ENCODE assay signal across 20 cellular contexts in the genomic region with DNA sequence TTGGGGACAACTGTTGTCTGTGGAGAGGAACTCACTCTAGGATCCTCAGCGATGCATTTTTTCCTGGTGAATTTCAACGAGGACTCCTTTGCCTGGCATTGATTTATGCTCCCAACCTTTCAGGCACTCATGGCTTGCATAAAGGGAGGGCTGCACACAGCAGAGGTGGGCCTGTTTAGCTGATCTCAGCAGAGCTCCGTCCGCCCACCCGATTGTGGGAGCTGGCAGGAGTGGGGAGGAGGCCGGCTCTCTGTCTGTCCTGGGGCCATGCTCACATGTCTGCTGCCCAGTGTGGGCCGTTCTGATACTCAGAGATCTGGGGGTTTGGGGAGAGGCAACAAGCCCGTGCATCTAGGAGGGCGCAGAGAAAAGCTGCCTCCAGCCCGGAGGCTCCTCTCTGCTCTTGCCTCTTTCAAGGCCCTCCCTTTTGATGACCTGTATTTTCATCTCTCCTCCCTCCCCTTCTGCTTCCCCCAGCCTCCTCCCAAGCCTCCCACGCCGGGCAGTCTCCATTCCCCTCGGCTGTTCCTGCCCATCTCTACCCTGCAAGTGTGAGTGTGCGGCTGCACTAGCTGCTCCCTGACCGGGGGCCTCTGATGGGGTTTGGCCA. TPM values are rescaled to one million over a fixed set of nuclear protein-coding genes. Genes with fewer than 3 reads are reported as not detected.
DNase-seq lines count a peak whose midpoint lies in the region; ATAC-seq, FAIRE-seq and TF ChIP-seq lines count a peak whose summit lies in the region.
"Had no signal": no experiment of that assay in that cellular context is flagged by ENCODE, and none has a peak within 500 bp of the region (broad histone marks: within the 10 kb centered on the region; RNA-seq: fewer than 3 reads in every experiment).

No MANE protein-coding gene starts in this region.

- FAIRE-seq in small intestine (lab: Jason Lieb, UNC), result no peak

- no peak for TF ChIP-seq CTCF in BE2C (IDR thresholded peaks at IDR 0.05; ENCODE audit: low read depth, low read length)
- no peak for TF ChIP-seq CTCF in glutamatergic neuron (IDR thresholded peaks at IDR 0.05; ENCODE audit: partially characterized antibody, unreplicated experiment)
- TF ChIP-seq CTCF in omental fat pad (IDR thresholded peaks at IDR 0.05), result no peak

- H3K4me1 Mint-ChIP-seq in glutamatergic neuron (ENCODE audit: low read depth, unreplicated experiment), result peaks cover 55% of the 10 kb centered on the region

- H3K4me1 ChIP-seq in BE2C, result peaks cover 57% of the 10 kb centered on the region
- H3K4me1 ChIP-seq in small intestine (ENCODE audit: control insufficient read depth in 2 of 2, insufficient read depth in 1 of 2, low read depth in 1 of 2, low read length in 1 of 2), result peaks cover 0 to 2% of the 10 kb centered on the region in 2 donors

- H3K27ac ChIP-seq in small intestine (ENCODE audit: low read depth in 1 of 2, low read length in 1 of 2), result no peak overlapping the region
- H3K27ac ChIP-seq: BLaER1, SK-N-MC had no signal

- H3K9me3 Mint-ChIP-seq in glutamatergic neuron (ENCODE audit: unreplicated experiment), result peaks cover 20% of the 10 kb centered on the region
- H3K9me3 Mint-ChIP-seq: CD8-positive, alpha-beta memory T cell had no signal

- ATAC-seq in SK-N-SH treated with all-trans-retinoic acid at 6 μM for 48 hours (peak; percentile 18), omental fat pad (ENCODE audit: low FRiP score) (peak; percentile 27), GM21723 (IDR thresholded peaks at IDR 0.05; ENCODE audit: unreplicated experiment) (no peak)

- peak overlapping the region; percentile 22 for H3K27ac Mint-ChIP-seq in glutamatergic neuron (ENCODE audit: unreplicated experiment)
- H3K27ac Mint-ChIP-seq: CD8-positive, alpha-beta memory T cell had no signal

- H3K27me3 Mint-ChIP-seq in glutamatergic neuron (ENCODE audit: unreplicated experiment), result peaks cover 14% of the 10 kb centered on the region

- no peaks in the 10 kb centered on the region for H3K9me3 ChIP-seq in BE2C
- no peaks in the 10 kb centered on the region for H3K9me3 ChIP-seq in small intestine (ENCODE audit: control insufficient read depth, low read depth)
- H3K9me3 ChIP-seq: BLaER1, HAP-1 had no signal

- 78 to 83% (median 81%) methylated on average over 14 to 15 of the region's 15 CpGs for WGBS in small intestine, 3 donors

- H3K36me3 ChIP-seq in BE2C, result no peaks in the 10 kb centered on the region; the same call in 1 of the 2 replicates
- no peaks in the 10 kb centered on the region for H3K36me3 ChIP-seq in small intestine (ENCODE audit: control insufficient read depth in 2 of 2, insufficient read depth in 2 of 2, low read length in 2 of 2)
- H3K36me3 ChIP-seq: BLaER1, HAP-1 had no signal

- no peak overlapping the region for H3K4me3 Mint-ChIP-seq in glutamatergic neuron (ENCODE audit: unreplicated experiment)
- H3K4me3 Mint-ChIP-seq: CD8-positive, alpha-beta memory T cell had no signal

- H3K27me3 ChIP-seq in BE2C (no peaks in the 10 kb centered on the region), small intestine (ENCODE audit: control insufficient read depth in 2 of 2, insufficient read depth in 2 of 2, low read length in 2 of 2) (no peaks in the 10 kb centered on the region)
- H3K27me3 ChIP-seq: BLaER1 had no signal

- H3K36me3 Mint-ChIP-seq in glutamatergic neuron (ENCODE audit: unreplicated experiment), result no peaks in the 10 kb centered on the region
- H3K36me3 Mint-ChIP-seq: CD8-positive, alpha-beta memory T cell had no signal

- DNase-seq in BE2C (peak; percentile 42), glutamatergic neuron (no peak), omental fat pad (ENCODE audit: low spot score) (no peak), OCI-M1 (lab: John Stamatoyannopoulos, UW) (no peak), small intestine (no peak), DMS153 treated with DMSO at 0.1 percent for 48 hours (lab: John Stamatoyannopoulos, UW; ENCODE audit: unreplicated experiment) (no peak)
- DNase-seq: ACHN; EL; Kasumi-1; NCI-H1417 treated with DMSO at 0.1 percent for 48 hours; NCI-H2081; NCI-H226; NCI-H526; NK-92 treated with Interleukin-12 subunit alpha and Interleukin-12 subunit beta, amount 100 ng/mL, for 24 hours had no signal

- H3K4me3 ChIP-seq in BE2C (ENCODE audit: low read depth, low read length) (no peak overlapping the region; the same call in 1 of the 2 replicates), small intestine (ENCODE audit: low read depth in 1 of 2, low read length in 2 of 2) (no peak overlapping the region)
- H3K4me3 ChIP-seq: BLaER1, HAP-1, SK-N-MC had no signal

TF ChIP-seq in SK-N-SH treated with all-trans-retinoic acid at 6 μM for 48 hours, 23 proteins besides CTCF, POLR2A, EP300 and RAD21 (continues in another document):
- no peak for TF ChIP-seq TOX (CRISPR knock-in tag; IDR thresholded peaks at IDR 0.05; ENCODE audit: borderline replicate concordance)
- TF ChIP-seq ARNTL (CRISPR knock-in tag; IDR thresholded peaks at IDR 0.05; ENCODE audit: borderline replicate concordance, low read depth), result no peak
- TF ChIP-seq CSDC2 (CRISPR knock-in tag; IDR thresholded peaks at IDR 0.05), result no peak
- no peak for TF ChIP-seq ZFP30 (CRISPR knock-in tag; IDR thresholded peaks at IDR 0.05)
- no peak for TF ChIP-seq ZNF8 (CRISPR knock-in tag; IDR thresholded peaks at IDR 0.05)
- no peak for TF ChIP-seq POU6F1 (CRISPR knock-in tag; IDR thresholded peaks at IDR 0.05; ENCODE audit: borderline replicate concordance, low read depth)
- TF ChIP-seq GLIS3 (CRISPR knock-in tag; IDR thresholded peaks at IDR 0.05), result no peak
- no peak for TF ChIP-seq TSHZ2 (CRISPR knock-in tag; IDR thresholded peaks at IDR 0.05)
- no peak for TF ChIP-seq ESRRG (CRISPR knock-in tag; IDR thresholded peaks at IDR 0.05)
- no peak for TF ChIP-seq ISL1 (CRISPR knock-in tag; IDR thresholded peaks at IDR 0.05)
- no peak for TF ChIP-seq OSR1 (CRISPR knock-in tag; IDR thresholded peaks at IDR 0.05)
- TF ChIP-seq, protein P1, sequence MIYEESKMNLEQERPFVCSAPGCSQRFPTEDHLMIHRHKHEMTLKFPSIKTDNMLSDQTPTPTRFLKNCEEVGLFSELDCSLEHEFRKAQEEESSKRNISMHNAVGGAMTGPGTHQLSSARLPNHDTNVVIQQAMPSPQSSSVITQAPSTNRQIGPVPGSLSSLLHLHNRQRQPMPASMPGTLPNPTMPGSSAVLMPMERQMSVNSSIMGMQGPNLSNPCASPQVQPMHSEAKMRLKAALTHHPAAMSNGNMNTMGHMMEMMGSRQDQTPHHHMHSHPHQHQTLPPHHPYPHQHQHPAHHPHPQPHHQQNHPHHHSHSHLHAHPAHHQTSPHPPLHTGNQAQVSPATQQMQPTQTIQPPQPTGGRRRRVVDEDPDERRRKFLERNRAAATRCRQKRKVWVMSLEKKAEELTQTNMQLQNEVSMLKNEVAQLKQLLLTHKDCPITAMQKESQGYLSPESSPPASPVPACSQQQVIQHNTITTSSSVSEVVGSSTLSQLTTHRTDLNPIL (CRISPR knock-in tag; IDR thresholded peaks at IDR 0.05; ENCODE audit: low read depth), result no peak
- TF ChIP-seq ZNF70 (CRISPR knock-in tag; IDR thresholded peaks at IDR 0.05), result no peak

RNA-seq across cellular contexts. Expression of gene MLN, which starts 39.4 kb away (rescaled TPM):
- not detected for polyA plus RNA-seq in BE2C (2012; ENCODE audit: insufficient read depth, insufficient read length, low read depth)
- total RNA-seq in glutamatergic neuron (ENCODE audit: unreplicated experiment) (not detected), omental fat pad (not detected)
- polyA plus RNA-seq in small intestine, result 100 to 1,000 TPM in 2 of 3 donors, 10 to 100 TPM in 1; 89.2 to 264 (median 136) TPM
- total RNA-seq: CD8-positive, alpha-beta memory T cell had no signal
- polyA plus RNA-seq: CD8-positive, alpha-beta memory T cell had no signal

RNA-seq across cellular contexts. Expression of gene LEMD2, which starts 54.3 kb away (rescaled TPM):
- polyA plus RNA-seq in BE2C (2012; ENCODE audit: insufficient read depth, insufficient read length, low read depth), result 82.1 TPM
- total RNA-seq in glutamatergic neuron (ENCODE audit: unreplicated experiment), result 82.4 TPM
- 10 to 100 TPM; 25.8 to 75.0 (median 40.4) TPM for total RNA-seq in omental fat pad
- polyA plus RNA-seq in small intestine, result 10 to 100 TPM; 48.1 to 53.0 (median 51.3) TPM
